In genomic region chr12:16473610-16474326, GRCh38 we compare ENCODE assay signal across 1 cellular context.
TF ChIP-seq lines count a peak whose summit lies in the region.

No MANE protein-coding gene starts in this region.

TF ChIP-seq in HepG2, 621 proteins besides CTCF, POLR2A, EP300 and RAD21 (continued from another document):
- TF ChIP-seq ZNF691 (CRISPR knock-in tag; IDR thresholded peaks at IDR 0.05; ENCODE audit: borderline replicate concordance, low read depth) (no peak), FOXP1 (IDR thresholded peaks at IDR 0.05) (no peak), FOXP1 (CRISPR knock-in tag; IDR thresholded peaks at IDR 0.05) (no peak), SNAPC4 (CRISPR knock-in tag; IDR thresholded peaks at IDR 0.05) (no peak), BCL3 (CRISPR knock-in tag; IDR thresholded peaks at IDR 0.05) (no peak), STAT6 (CRISPR knock-in tag; IDR thresholded peaks at IDR 0.05; ENCODE audit: borderline replicate concordance) (no peak)
